19 cellular contexts compared by ENCODE assay signal in the genomic region with DNA sequence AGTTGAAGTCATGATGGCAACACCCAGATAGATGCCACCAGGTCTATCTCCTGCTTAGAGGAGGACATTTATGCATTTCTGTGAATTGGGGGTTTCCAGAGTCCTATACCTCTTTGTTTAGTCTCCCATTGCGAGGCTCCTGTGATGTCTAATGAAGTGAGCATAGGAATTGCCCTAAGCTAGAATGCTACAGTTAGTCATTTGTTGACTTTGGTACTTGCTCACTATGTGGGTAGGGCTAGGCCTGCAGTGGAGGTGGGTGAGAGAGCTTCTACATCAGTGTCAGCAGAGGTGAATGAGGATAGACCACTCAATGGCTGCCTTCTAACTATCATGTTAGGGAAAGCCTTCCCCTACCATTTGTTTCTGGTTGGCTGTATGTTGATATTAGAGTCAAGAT.
DNase-seq lines count a peak whose midpoint lies in the region; ATAC-seq and TF ChIP-seq lines count a peak whose summit lies in the region.
"Had no signal": no experiment of that assay in that cellular context is flagged by ENCODE, and none has a peak within 500 bp of the region (broad histone marks: within the 10 kb centered on the region; RNA-seq: fewer than 3 reads in every experiment).

No MANE protein-coding gene starts in this region.

- peaks cover 4% of the 10 kb centered on the region for H3K27me3 Mint-ChIP-seq in activated naive CD4-positive, alpha-beta T cell treated with anti-CD3 and anti-CD28 coated beads, Interleukin-2, amount 10 ng/mL, durations not matched to agents 7 days and 5 days

- no peak overlapping the region for H3K27ac ChIP-seq in RWPE2 (ENCODE audit: poor library complexity, severe bottlenecking)
- H3K27ac ChIP-seq in epithelial cell of prostate = no peak overlapping the region
- H3K27ac ChIP-seq: 22Rv1, A549, C4-2B, HL-60 had no signal

- CTCF ChIA-PET in activated naive CD4-positive, alpha-beta T cell treated with anti-CD3 and anti-CD28 coated beads, Interleukin-2, amount 10 ng/mL, durations not matched to agents 7 days and 5 days (lab: Charles Lee) = no interaction called here

- no peak overlapping the region for H3K4me3 ChIP-seq in RWPE2 (ENCODE audit: severe bottlenecking)
- H3K4me3 ChIP-seq: A549, GM23338 had no signal

- H3K27me3 ChIP-seq in RWPE2 (ENCODE audit: insufficient read depth, poor library complexity, severe bottlenecking) = no peaks in the 10 kb centered on the region

- ATAC-seq in RWPE2 (ENCODE audit: low read depth) (peak; percentile 73), HG03280 (IDR thresholded peaks at IDR 0.05; ENCODE audit: unreplicated experiment) (no peak)
- ATAC-seq: A549, GM23338 had no signal

- H3K36me3 ChIP-seq in RWPE2 (ENCODE audit: low read depth) = no peaks in the 10 kb centered on the region

- DNase-seq in NCI-H82 (lab: John Stamatoyannopoulos, UW) = peak; percentile 25
- DNase-seq in NCI-H82 treated with DMSO at 0.1 percent for 48 hours (lab: John Stamatoyannopoulos, UW; ENCODE audit: unreplicated experiment) = no peak
- DNase-seq in RWPE2 (ENCODE audit: low spot score) = no peak
- peak; percentile 3 for DNase-seq in epithelial cell of prostate (ENCODE audit: low read depth, low spot score)
- DNase-seq in activated naive CD4-positive, alpha-beta T cell treated with anti-CD3 and anti-CD28 coated beads, Interleukin-2, amount 10 ng/mL, durations not matched to agents 7 days and 5 days = no peak
- no peak for DNase-seq in NCI-H2081 (lab: John Stamatoyannopoulos, UW)
- DNase-seq: AML-193; Caco-2; CD4-positive, alpha-beta T cell; DMS153; DMS79; GDM1; HCEC 1CT had no signal

- H3K4me3 Mint-ChIP-seq in activated naive CD4-positive, alpha-beta T cell treated with anti-CD3 and anti-CD28 coated beads, Interleukin-2, amount 10 ng/mL, durations not matched to agents 7 days and 5 days = no peak overlapping the region
- H3K4me3 Mint-ChIP-seq: CD4-positive, alpha-beta T cell; GM23338 had no signal

- H3K9me3 Mint-ChIP-seq in activated naive CD4-positive, alpha-beta T cell treated with anti-CD3 and anti-CD28 coated beads, Interleukin-2, amount 10 ng/mL, durations not matched to agents 7 days and 5 days = no peaks in the 10 kb centered on the region

- H3K9me3 ChIP-seq in RWPE2 (ENCODE audit: severe bottlenecking) = no peaks in the 10 kb centered on the region
- H3K9me3 ChIP-seq: A549, Caco-2 had no signal

- no peaks in the 10 kb centered on the region for H3K4me1 ChIP-seq in RWPE2 (ENCODE audit: insufficient read depth, poor library complexity, severe bottlenecking)
- H3K4me1 ChIP-seq: A549, Caco-2 had no signal

- H3K4me1 Mint-ChIP-seq in activated naive CD4-positive, alpha-beta T cell treated with anti-CD3 and anti-CD28 coated beads, Interleukin-2, amount 10 ng/mL, durations not matched to agents 7 days and 5 days = no peaks in the 10 kb centered on the region
- H3K4me1 Mint-ChIP-seq: GM23338 had no signal

- no peaks in the 10 kb centered on the region for H3K36me3 Mint-ChIP-seq in activated naive CD4-positive, alpha-beta T cell treated with anti-CD3 and anti-CD28 coated beads, Interleukin-2, amount 10 ng/mL, durations not matched to agents 7 days and 5 days

- no peak for TF ChIP-seq CTCF in RWPE2 (IDR thresholded peaks at IDR 0.05; ENCODE audit: poor library complexity, severe bottlenecking)

- no peak overlapping the region for H3K27ac Mint-ChIP-seq in activated naive CD4-positive, alpha-beta T cell treated with anti-CD3 and anti-CD28 coated beads, Interleukin-2, amount 10 ng/mL, durations not matched to agents 7 days and 5 days
- H3K27ac Mint-ChIP-seq: CD4-positive, alpha-beta T cell; GM23338 had no signal

Comparison
In these comparisons a context has a peak if more than half of its experiments do, and no peak if none do; other contexts are left out.
1. DNase-seq: peak in NCI-H82 (single experiment) and epithelial cell of prostate (single experiment); none in NCI-H82 treated with DMSO at 0.1 percent for 48 hours (single experiment), RWPE2 (single experiment), activated naive CD4-positive, alpha-beta T cell treated with anti-CD3 and anti-CD28 coated beads, Interleukin-2, amount 10 ng/mL, durations not matched to agents 7 days and 5 days (single experiment) and NCI-H2081 (0 of 2).